12 cellular contexts compared by ENCODE assay signal in the genomic region with DNA sequence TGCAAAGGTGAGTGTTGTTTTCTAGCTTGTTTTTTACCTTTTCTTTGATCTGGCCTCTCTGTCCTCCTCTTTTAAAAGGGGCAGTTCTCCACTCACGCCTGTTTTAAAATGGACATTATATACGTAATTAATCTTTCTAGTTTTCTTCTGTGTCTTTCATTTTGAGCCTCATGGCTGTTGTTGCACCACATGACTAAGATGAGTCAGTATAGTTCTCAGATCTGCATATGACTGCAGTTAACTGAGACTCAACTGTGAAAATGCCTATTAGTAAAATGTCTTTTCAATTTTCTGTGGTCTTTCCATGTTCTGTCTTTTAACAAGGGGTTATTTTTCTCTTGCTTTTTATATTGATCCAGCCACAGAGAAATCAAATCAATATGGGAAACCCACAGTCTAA.
DNase-seq lines count a peak whose midpoint lies in the region; ATAC-seq, FAIRE-seq and TF ChIP-seq lines count a peak whose summit lies in the region.
"Had no signal": no experiment of that assay in that cellular context is flagged by ENCODE, and none has a peak within 500 bp of the region (broad histone marks: within the 10 kb centered on the region; RNA-seq: fewer than 3 reads in every experiment).

No MANE protein-coding gene starts in this region.

- intact Hi-C loops in aorta (cut with DNase I): no loop called here
- intact Hi-C loops in gastrocnemius medialis (cut with DNase I; ENCODE audit: low total_unique reads): no loop called here

- H3K4me1 ChIP-seq in aorta (ENCODE audit: control insufficient read depth in 1 of 2, insufficient read depth in 2 of 2, low read length in 2 of 2) (peaks cover 0 to 3% of the 10 kb centered on the region in 2 donors), gastrocnemius medialis (peaks cover 0 to 10% of the 10 kb centered on the region in 2 donors)

- H3K4me3 ChIP-seq in aorta (ENCODE audit: low read length in 2 of 2): no peak overlapping the region
- no peak overlapping the region for H3K4me3 ChIP-seq in gastrocnemius medialis

- peak; percentile 50 for FAIRE-seq in GM12891 (lab: Jason Lieb, UNC)

- H3K9me3 ChIP-seq in aorta (ENCODE audit: control insufficient read depth, low read length) (no peaks in the 10 kb centered on the region), gastrocnemius medialis (no peaks in the 10 kb centered on the region)

- H3K27ac ChIP-seq in aorta (ENCODE audit: low read depth in 1 of 2, low read length in 2 of 2): no peak overlapping the region
- no peak overlapping the region for H3K27ac ChIP-seq in gastrocnemius medialis

- 93 to 94% methylated on average over 2 of the region's 2 CpGs for WGBS in aorta, 2 donors

- DNase-seq in GM12891 (ENCODE audit: insufficient read length, low spot score) (no peak), GM20000 (ENCODE audit: low spot score) (peak; percentile 47), astrocyte of the hippocampus (ENCODE audit: low read depth, low spot score) (peak; percentile 11), aorta (no peak), gastrocnemius medialis (no peak), DMS 273 (lab: John Stamatoyannopoulos, UW; ENCODE audit: unreplicated experiment) (no peak)
- DNase-seq: activated CD4-positive, alpha-beta T cell treated with anti-CD3 and anti-CD28 coated beads for 36 hours; AML-193; erythroblast; NCI-H2171 had no signal

- ATAC-seq in HG03045 (IDR thresholded peaks at IDR 0.05; ENCODE audit: unreplicated experiment): peak; percentile 86
- ATAC-seq in aorta (ENCODE audit: low FRiP score): no peak
- ATAC-seq in gastrocnemius medialis: no peak
- no peak for ATAC-seq in HG03457 (IDR thresholded peaks at IDR 0.05; ENCODE audit: unreplicated experiment)
- ATAC-seq: activated CD4-positive, alpha-beta T cell treated with anti-CD3 and anti-CD28 coated beads for 36 hours had no signal

- in situ Hi-C loops in gastrocnemius medialis (cut with MboI; ENCODE audit: low sequenced_read_pairs in 4 of 4): no loop called here

- H3K27me3 ChIP-seq in aorta (ENCODE audit: control insufficient read depth in 1 of 2, insufficient read depth in 2 of 2, low read length in 1 of 2) (no peaks in the 10 kb centered on the region), gastrocnemius medialis (no peaks in the 10 kb centered on the region)

- TF ChIP-seq CTCF in GM20000 (IDR thresholded peaks at IDR 0.05; ENCODE audit: extremely low read depth, missing control alignments) (no peak), gastrocnemius medialis (IDR thresholded peaks at IDR 0.05 in 4 of 5, conservative IDR thresholded peaks at IDR 0.05 in 1 of 5) (no peak)

- TF ChIP-seq POLR2A in GM12891 (IDR thresholded peaks at IDR 0.05; ENCODE audit: low read depth, low read length) (no peak), gastrocnemius medialis (IDR thresholded peaks at IDR 0.05) (no peak)

- H3K36me3 ChIP-seq in aorta (ENCODE audit: control insufficient read depth in 1 of 2, insufficient read depth in 2 of 2, low read length in 1 of 2) (no peaks in the 10 kb centered on the region), gastrocnemius medialis (no peaks in the 10 kb centered on the region)

TF ChIP-seq in GM12891, 5 proteins besides CTCF, POLR2A, EP300 and RAD21:
- TF ChIP-seq POLR2AphosphoS5 (IDR thresholded peaks at IDR 0.05; ENCODE audit: low read depth, low read length) (no peak), TAF1 (IDR thresholded peaks at IDR 0.05; ENCODE audit: low read depth, low read length) (no peak), PAX5 (IDR thresholded peaks at IDR 0.05; ENCODE audit: insufficient read depth, low read length, severe bottlenecking) (no peak), SPI1 (IDR thresholded peaks at IDR 0.05; ENCODE audit: low read depth, low read length) (no peak), POU2F2 (IDR thresholded peaks at IDR 0.05; ENCODE audit: low read depth, low read length) (no peak)

Comparison
In these comparisons a context has a peak if more than half of its experiments do, and no peak if none do; other contexts are left out.
1. DNase-seq: peak in GM20000 (single experiment) and astrocyte of the hippocampus (single experiment); none in GM12891 (single experiment), aorta (0 of 2), gastrocnemius medialis (0 of 2) and DMS 273 (single experiment).